Comparison of ENCODE assay signal across 8 cellular contexts in the genomic region with DNA sequence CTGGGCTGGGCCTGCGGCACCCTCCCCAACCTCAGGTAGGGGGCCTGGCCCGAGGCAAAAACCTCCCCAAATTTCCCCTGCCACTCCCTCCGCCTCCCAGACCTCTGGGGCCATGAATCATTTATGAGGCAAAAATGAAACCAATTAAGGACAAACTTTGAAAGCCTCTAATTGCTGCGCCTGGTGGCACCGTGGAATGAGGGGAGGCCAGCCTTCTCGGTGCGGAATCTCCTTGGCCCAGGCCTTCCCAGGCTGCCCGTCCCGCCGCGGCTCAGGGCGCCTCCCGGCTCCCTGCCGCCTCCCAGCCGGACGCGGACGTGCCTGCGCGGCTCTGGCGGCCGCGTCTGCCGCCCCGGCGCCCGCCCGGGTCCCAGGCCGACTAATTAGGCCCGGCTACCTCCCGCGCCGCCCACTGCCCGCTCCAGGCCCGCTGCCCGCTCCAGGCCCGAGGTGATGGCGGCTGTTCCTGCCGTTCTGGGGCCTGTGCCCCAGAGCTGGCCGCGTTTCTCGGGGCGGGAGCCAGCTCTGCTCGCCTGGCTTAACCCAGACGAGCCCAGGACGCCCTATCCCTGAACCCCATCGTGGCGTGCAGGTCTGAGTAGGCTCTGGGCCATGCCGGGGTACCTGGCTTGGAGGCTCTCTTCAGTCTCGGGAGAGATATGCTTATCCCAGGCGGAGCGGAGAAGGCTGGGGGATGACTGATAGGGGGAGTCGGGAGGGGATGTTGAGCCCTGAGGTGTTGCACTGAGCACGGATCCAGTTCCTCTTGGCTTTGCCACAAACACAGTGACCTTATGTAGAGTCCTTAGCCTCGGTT. TPM values are rescaled to one million over a fixed set of nuclear protein-coding genes. Genes with fewer than 3 reads are reported as not detected.
DNase-seq lines count a peak whose midpoint lies in the region; ATAC-seq and TF ChIP-seq lines count a peak whose summit lies in the region.

No MANE protein-coding gene starts in this region.

- CTCF ChIA-PET in GM10248 (lab: Yijun Ruan, JAX), result interaction anchor here (1.1 to 11.6 kb wide), 14 partner anchors 8 to 151 kb away, joined by 3 to 136 read pairs (median 5); no protein-coding TSS in a partner anchor

- H3K36me3 ChIP-seq in left ventricle myocardium inferior, result no peaks in the 10 kb centered on the region
- no peaks in the 10 kb centered on the region for H3K36me3 ChIP-seq in gastrocnemius medialis

- H3K4me3 Mint-ChIP-seq in activated naive CD8-positive, alpha-beta T cell treated with anti-CD3 and anti-CD28 coated beads, Interleukin-2, amount 10 ng/mL, durations not matched to agents 7 days and 5 days, result peak overlapping the region; percentile 84

- peak overlapping the region; percentile 91 for H3K27ac ChIP-seq in left ventricle myocardium inferior (replicated peaks)
- peak overlapping the region; percentile 97 to 99 (median 98) for H3K27ac ChIP-seq in gastrocnemius medialis

- H3K27me3 ChIP-seq in left ventricle myocardium inferior (ENCODE audit: low read depth), result no peaks in the 10 kb centered on the region
- no peaks in the 10 kb centered on the region for H3K27me3 ChIP-seq in gastrocnemius medialis

- H3K4me3 ChIP-seq in left ventricle myocardium inferior (peak overlapping the region; percentile 62), gastrocnemius medialis (peak overlapping the region; percentile 52 to 66 (median 56))

- H3K4me1 ChIP-seq in left ventricle myocardium inferior (peaks cover 97% of the 10 kb centered on the region), gastrocnemius medialis (peaks cover 97 to 98% of the 10 kb centered on the region in 2 donors)

- TF ChIP-seq POLR2A in gastrocnemius medialis (IDR thresholded peaks at IDR 0.05), result peak in 1 of 2 donors; percentile 12

- H3K9me3 Mint-ChIP-seq in activated naive CD8-positive, alpha-beta T cell treated with anti-CD3 and anti-CD28 coated beads, Interleukin-2, amount 10 ng/mL, durations not matched to agents 7 days and 5 days, result no peaks in the 10 kb centered on the region

- in situ Hi-C loops in gastrocnemius medialis (cut with MboI; ENCODE audit: low sequenced_read_pairs in 4 of 4), result no loop called here

- H3K9me3 ChIP-seq in left ventricle myocardium inferior (replicated peaks) (no peaks in the 10 kb centered on the region), gastrocnemius medialis (no peaks in the 10 kb centered on the region)

- intact Hi-C loops in left ventricle myocardium inferior (cut with micrococcal nuclease), result no loop called here
- intact Hi-C loops in gastrocnemius medialis (cut with DNase I; ENCODE audit: low total_unique reads), result no loop called here

- peaks cover 39% of the 10 kb centered on the region for H3K4me1 Mint-ChIP-seq in activated naive CD8-positive, alpha-beta T cell treated with anti-CD3 and anti-CD28 coated beads, Interleukin-2, amount 10 ng/mL, durations not matched to agents 7 days and 5 days

- POLR2A ChIA-PET in GM10248 (lab: Yijun Ruan, JAX), result interaction anchor here (0.6 to 4.9 kb wide), 4 partner anchors 9 to 96 kb away, joined by 3 to 22 read pairs (median 4); no protein-coding TSS in a partner anchor
- POLR2A ChIA-PET in activated naive CD8-positive, alpha-beta T cell treated with anti-CD3 and anti-CD28 coated beads, Interleukin-2, amount 10 ng/mL, durations not matched to agents 7 days and 5 days (lab: Charles Lee), result interaction anchor here (1.6 to 2.7 kb wide), 4 partner anchors 9 to 33 kb away, joined by 3 to 14 read pairs (median 8); a partner anchor contains a TSS

- peak overlapping the region; percentile 80 for H3K27ac Mint-ChIP-seq in activated naive CD8-positive, alpha-beta T cell treated with anti-CD3 and anti-CD28 coated beads, Interleukin-2, amount 10 ng/mL, durations not matched to agents 7 days and 5 days

- TF ChIP-seq CTCF in GM10248 (IDR thresholded peaks at IDR 0.05; ENCODE audit: control extremely low read depth, extremely low read depth, low read depth, missing control alignments) (no peak), left ventricle myocardium inferior (IDR thresholded peaks at IDR 0.05; ENCODE audit: borderline replicate concordance) (no peak), gastrocnemius medialis (IDR thresholded peaks at IDR 0.05 in 4 of 5, conservative IDR thresholded peaks at IDR 0.05 in 1 of 5) (no peak)

- no peaks in the 10 kb centered on the region for H3K27me3 Mint-ChIP-seq in activated naive CD8-positive, alpha-beta T cell treated with anti-CD3 and anti-CD28 coated beads, Interleukin-2, amount 10 ng/mL, durations not matched to agents 7 days and 5 days

- peak; percentile 18 for ATAC-seq in activated naive CD8-positive, alpha-beta T cell treated with anti-CD3 and anti-CD28 coated beads, Interleukin-2, amount 10 ng/mL, durations not matched to agents 7 days and 5 days (ENCODE audit: low read depth)
- ATAC-seq in gastrocnemius medialis (peak; percentile 13 to 14), HG03039 (IDR thresholded peaks at IDR 0.05; ENCODE audit: unreplicated experiment) (no peak)

- H3K36me3 Mint-ChIP-seq in activated naive CD8-positive, alpha-beta T cell treated with anti-CD3 and anti-CD28 coated beads, Interleukin-2, amount 10 ng/mL, durations not matched to agents 7 days and 5 days, result no peaks in the 10 kb centered on the region

- peak; percentile 61 for DNase-seq in GM10248 (ENCODE audit: extremely low spot score)
- DNase-seq in MV-4-11 (lab: John Stamatoyannopoulos, UW), result peak; percentile 40
- peak; percentile 68 for DNase-seq in activated naive CD8-positive, alpha-beta T cell treated with anti-CD3 and anti-CD28 coated beads, Interleukin-2, amount 10 ng/mL, durations not matched to agents 7 days and 5 days
- peak; percentile 57 for DNase-seq in left ventricle myocardium inferior
- DNase-seq in gastrocnemius medialis, result peak in 1 of 2 donors; percentile 51
- DNase-seq in pons (ENCODE audit: low spot score), result no peak
- no peak for DNase-seq in superior temporal gyrus (ENCODE audit: extremely low spot score)

RNA-seq across cellular contexts. Expression of a gene that starts 20.1 kb away (rescaled TPM):
- 1 to 10 TPM; 3.5 to 4.6 TPM for total RNA-seq in activated naive CD8-positive, alpha-beta T cell treated with anti-CD3 and anti-CD28 coated beads, Interleukin-2, amount 10 ng/mL, durations not matched to agents 7 days and 5 days
- total RNA-seq in left ventricle myocardium inferior (56.9 TPM), gastrocnemius medialis (10 to 100 TPM; 38.5 to 83.8 (median 60.9) TPM)

Comparison
In these comparisons a context has a peak if more than half of its experiments do, and no peak if none do; other contexts are left out.
1. DNase-seq: peak in GM10248 (single experiment), MV-4-11 (single experiment), activated naive CD8-positive, alpha-beta T cell treated with anti-CD3 and anti-CD28 coated beads, Interleukin-2, amount 10 ng/mL, durations not matched to agents 7 days and 5 days (single experiment) and left ventricle myocardium inferior (single experiment); none in pons (single experiment) and superior temporal gyrus (single experiment).
2. RNA of a gene that starts 20.1 kb away (total RNA-seq): 38.5 to 83.8 TPM in gastrocnemius medialis and 56.9 TPM in left ventricle myocardium inferior (single experiment); 3.5 to 4.6 TPM in activated naive CD8-positive, alpha-beta T cell treated with anti-CD3 and anti-CD28 coated beads, Interleukin-2, amount 10 ng/mL, durations not matched to agents 7 days and 5 days; every median in the first group is over 4 times any median in the second.